ENCODE assay signal across 1 cellular context in genomic region chr2:130776550-130776949, GRCh38.
TF ChIP-seq lines count a peak whose summit lies in the region.

No MANE protein-coding gene starts in this region.

TF ChIP-seq in SK-N-SH treated with all-trans-retinoic acid at 6 μM for 48 hours, 23 proteins besides CTCF, POLR2A, EP300 and RAD21 (continued from another document):
- TF ChIP-seq, protein P1, sequence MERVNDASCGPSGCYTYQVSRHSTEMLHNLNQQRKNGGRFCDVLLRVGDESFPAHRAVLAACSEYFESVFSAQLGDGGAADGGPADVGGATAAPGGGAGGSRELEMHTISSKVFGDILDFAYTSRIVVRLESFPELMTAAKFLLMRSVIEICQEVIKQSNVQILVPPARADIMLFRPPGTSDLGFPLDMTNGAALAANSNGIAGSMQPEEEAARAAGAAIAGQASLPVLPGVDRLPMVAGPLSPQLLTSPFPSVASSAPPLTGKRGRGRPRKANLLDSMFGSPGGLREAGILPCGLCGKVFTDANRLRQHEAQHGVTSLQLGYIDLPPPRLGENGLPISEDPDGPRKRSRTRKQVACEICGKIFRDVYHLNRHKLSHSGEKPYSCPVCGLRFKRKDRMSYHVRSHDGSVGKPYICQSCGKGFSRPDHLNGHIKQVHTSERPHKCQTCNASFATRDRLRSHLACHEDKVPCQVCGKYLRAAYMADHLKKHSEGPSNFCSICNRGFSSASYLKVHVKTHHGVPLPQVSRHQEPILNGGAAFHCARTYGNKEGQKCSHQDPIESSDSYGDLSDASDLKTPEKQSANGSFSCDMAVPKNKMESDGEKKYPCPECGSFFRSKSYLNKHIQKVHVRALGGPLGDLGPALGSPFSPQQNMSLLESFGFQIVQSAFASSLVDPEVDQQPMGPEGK (CRISPR knock-in tag; IDR thresholded peaks at IDR 0.05; ENCODE audit: borderline replicate concordance) = no peak
- TF ChIP-seq ZFP30 (CRISPR knock-in tag; IDR thresholded peaks at IDR 0.05) (no peak), ESRRG (CRISPR knock-in tag; IDR thresholded peaks at IDR 0.05) (no peak), POU6F1 (CRISPR knock-in tag; IDR thresholded peaks at IDR 0.05; ENCODE audit: borderline replicate concordance, low read depth) (no peak), TOX (CRISPR knock-in tag; IDR thresholded peaks at IDR 0.05; ENCODE audit: borderline replicate concordance) (no peak)
